20 cellular contexts compared by ENCODE assay signal in the genomic region with DNA sequence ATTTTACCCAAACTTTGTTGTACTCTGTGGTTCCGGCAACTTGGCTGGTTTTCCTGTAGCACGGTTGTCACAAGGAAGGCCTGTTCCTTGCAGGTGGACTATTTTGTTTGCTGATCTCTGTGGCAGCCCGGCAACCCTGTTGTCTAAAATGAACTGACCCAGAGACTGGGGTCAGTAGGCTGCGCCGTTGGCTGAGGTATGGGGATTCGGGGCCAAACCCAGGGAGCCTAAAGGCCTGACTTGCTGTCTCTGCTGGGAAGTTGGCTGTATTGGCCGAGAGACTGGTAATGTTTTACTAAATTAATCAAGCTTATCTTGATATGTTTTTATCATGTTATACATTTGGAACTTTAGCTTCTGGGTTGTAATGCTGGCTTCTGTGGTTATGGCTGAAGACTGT. TPM values are rescaled to one million over a fixed set of nuclear protein-coding genes. Genes with fewer than 3 reads are reported as not detected.
DNase-seq lines count a peak whose midpoint lies in the region; ATAC-seq and TF ChIP-seq lines count a peak whose summit lies in the region.
"Had no signal": no experiment of that assay in that cellular context is flagged by ENCODE, and none has a peak within 500 bp of the region (broad histone marks: within the 10 kb centered on the region; RNA-seq: fewer than 3 reads in every experiment).

No MANE protein-coding gene starts in this region.

- H3K36me3 ChIP-seq in H7 (replicated peaks; ENCODE audit: control insufficient read depth, insufficient read depth, low read length) (no peaks in the 10 kb centered on the region), esophagus squamous epithelium (no peaks in the 10 kb centered on the region)

- peak; percentile 26 for DNase-seq in H7
- DNase-seq in left lobe of liver (ENCODE audit: low spot score) = peak; percentile 95
- peak; percentile 41 for DNase-seq in renal cortical epithelial cell (ENCODE audit: low read depth)
- DNase-seq in SHP77 (lab: John Stamatoyannopoulos, UW) = no peak
- no peak for DNase-seq in esophagus squamous epithelium (lab: John Stamatoyannopoulos, UW)
- DNase-seq: AML-193, COR-L47, DMS153, MV-4-11, NCI-H1417, NCI-H187 treated with DMSO at 0.1 percent for 48 hours, NCI-H2171, NCI-H446, NCI-H774 had no signal

- TF ChIP-seq CTCF in VCaP (conservative IDR thresholded peaks at IDR 0.05) = no peak
- TF ChIP-seq CTCF in esophagus squamous epithelium (IDR thresholded peaks at IDR 0.05) = no peak

- peak; percentile 98 for ATAC-seq in left lobe of liver
- no peak for ATAC-seq in HG03521 (IDR thresholded peaks at IDR 0.05; ENCODE audit: unreplicated experiment)
- no peak for ATAC-seq in HG03025 (IDR thresholded peaks at IDR 0.05; ENCODE audit: low FRiP score, unreplicated experiment)
- ATAC-seq: Panc1 had no signal

- WGBS in esophagus squamous epithelium, 2 donors = 78 to 81% methylated on average over 2 to 6 of the region's 7 CpGs

- no peaks in the 10 kb centered on the region; the same call in 1 of the 2 replicates for H3K27me3 ChIP-seq in H7 (ENCODE audit: control insufficient read depth, insufficient read depth, low read length)
- H3K27me3 ChIP-seq in esophagus squamous epithelium = peaks cover 0 to 60% (median 0%) of the 10 kb centered on the region in 4 donors

- TF ChIP-seq POLR2A in esophagus squamous epithelium (IDR thresholded peaks at IDR 0.05) = no peak

- H3K9me3 ChIP-seq in esophagus squamous epithelium = no peaks in the 10 kb centered on the region

- H3K4me3 ChIP-seq in H7 (ENCODE audit: insufficient read depth, low read depth, low read length) (no peak overlapping the region), esophagus squamous epithelium (no peak overlapping the region)

- H3K27ac ChIP-seq in VCaP (peak overlapping the region; percentile 93), esophagus squamous epithelium (no peak overlapping the region)
- H3K27ac ChIP-seq: HL-60 had no signal

- intact Hi-C loops in esophagus squamous epithelium (cut with DNase I) = no loop called here

- no peaks in the 10 kb centered on the region for H3K4me1 ChIP-seq in esophagus squamous epithelium

RNA-seq across cellular contexts. Expression of a gene that starts 13.8 kb away (rescaled TPM):
- total RNA-seq in H7 (2014; rRNA removed; shearing (Covaris generic)) = not detected in 2 replicates
- total RNA-seq in left lobe of liver (not detected), renal cortical epithelial cell (0.15 TPM in 1 of 2 replicates, not detected in the other), esophagus squamous epithelium (1 to 10 TPM in 2 of 4 donors, under 1 TPM in 1, not detected in 1; 0.50 to 5.7 (median 1.8) TPM)
- total RNA-seq: H4 had no signal

RNA-seq across cellular contexts. Expression of a gene that starts 23.6 kb away (rescaled TPM):
- 67.3 and 75.7 TPM in 2 replicates for total RNA-seq in H7 (2014; rRNA removed; shearing (Covaris generic))
- 18.0 TPM for total RNA-seq in left lobe of liver
- 59.6 and 113 TPM in 2 replicates for total RNA-seq in renal cortical epithelial cell
- total RNA-seq in esophagus squamous epithelium = 10 to 100 TPM; 36.7 to 54.7 (median 40.4) TPM

RNA-seq across cellular contexts. Expression of a gene that starts 42.1 kb away (rescaled TPM):
- 11.8 and 29.6 TPM in 2 replicates for total RNA-seq in H7 (2014; rRNA removed; shearing (Covaris generic))
- total RNA-seq in left lobe of liver (5.4 TPM), renal cortical epithelial cell (1.0 and 2.3 TPM in 2 replicates), esophagus squamous epithelium (10 to 100 TPM in 1 of 4 donors, 1 to 10 TPM in 3; 3.4 to 12.6 (median 5.6) TPM)

Comparison
In these comparisons a context has a peak if more than half of its experiments do, and no peak if none do; other contexts are left out.
1. DNase-seq: peak in H7 (single experiment), left lobe of liver (single experiment) and renal cortical epithelial cell (single experiment); none in SHP77 (0 of 2) and esophagus squamous epithelium (single experiment).